In genomic region chr3:98999675-99000074, GRCh38 we compare ENCODE assay signal across 22 cellular contexts.
A peak's percentile ranks its signal among the peaks of the same experiment; 100 is the strongest.
DNase-seq lines count a peak whose midpoint lies in the region; ATAC-seq, FAIRE-seq and TF ChIP-seq lines count a peak whose summit lies in the region.
"Had no signal": no experiment of that assay in that cellular context is flagged by ENCODE, and none has a peak within 500 bp of the region (broad histone marks: within the 10 kb centered on the region; RNA-seq: fewer than 3 reads in every experiment).

No MANE protein-coding gene starts in this region.

- H3K4me2 ChIP-seq in Karpas-422 (ENCODE audit: low read depth, low read length, poor library complexity, severe bottlenecking), result no peak overlapping the region
- no peak overlapping the region for H3K4me2 ChIP-seq in GM12878 (ENCODE audit: control insufficient read depth, insufficient read depth)
- H3K4me2 ChIP-seq: BLaER1 treated with 17β-estradiol and CSF1 and Interleukin-3, amounts not matched to agents 10 nM and 100 nM had no signal

- H3K9me3 ChIP-seq in Karpas-422 (ENCODE audit: low read length), result no peaks in the 10 kb centered on the region
- no peaks in the 10 kb centered on the region; the same call in 2 of the 3 replicates for H3K9me3 ChIP-seq in GM12878 (replicated peaks; ENCODE audit: control insufficient read depth, insufficient read depth, low read length)
- H3K9me3 ChIP-seq: BE2C; BLaER1 treated with 17β-estradiol and CSF1 and Interleukin-3, amounts not matched to agents 10 nM and 100 nM had no signal

- no peak for TF ChIP-seq CTCF in GM12878 (IDR thresholded peaks at IDR 0.05 in 2 of 3, conservative IDR thresholded peaks at IDR 0.05 in 1 of 3; ENCODE audit: control insufficient read depth in 2 of 3, extremely low read depth in 1 of 3, insufficient read depth in 1 of 3, low read depth in 3 of 3, low read length in 3 of 3)

- H3K9me2 ChIP-seq in Karpas-422 (replicated peaks; ENCODE audit: insufficient read depth, low read length), result no peaks in the 10 kb centered on the region

- no peaks in the 10 kb centered on the region for H3K4me1 ChIP-seq in Karpas-422 (ENCODE audit: low read length)
- H3K4me1 ChIP-seq in GM12878 (ENCODE audit: control insufficient read depth, insufficient read depth, low read length), result no peaks in the 10 kb centered on the region
- H3K4me1 ChIP-seq: BLaER1 treated with 17β-estradiol and CSF1 and Interleukin-3, amounts not matched to agents 10 nM and 100 nM had no signal

- H3K79me2 ChIP-seq in Karpas-422 (ENCODE audit: low read length), result no peaks in the 10 kb centered on the region
- H3K79me2 ChIP-seq in GM12878 (ENCODE audit: control insufficient read depth, insufficient read depth, low read length), result no peaks in the 10 kb centered on the region

- TF ChIP-seq RAD21 in GM12878 (IDR thresholded peaks at IDR 0.05; ENCODE audit: insufficient read depth, low read depth, low read length), result no peak

- H3K36me3 ChIP-seq in Karpas-422 (ENCODE audit: insufficient read depth, low read length), result no peaks in the 10 kb centered on the region
- no peaks in the 10 kb centered on the region for H3K36me3 ChIP-seq in GM12878 (ENCODE audit: control insufficient read depth in 2 of 2, insufficient read depth in 2 of 2, low read length in 1 of 2)
- H3K36me3 ChIP-seq: BE2C; BLaER1 treated with 17β-estradiol and CSF1 and Interleukin-3, amounts not matched to agents 10 nM and 100 nM had no signal

- no peak overlapping the region for H3K4me3 ChIP-seq in Karpas-422 (ENCODE audit: low read length)
- no peak overlapping the region for H3K4me3 ChIP-seq in GM12878
- H3K4me3 ChIP-seq: BLaER1 treated with 17β-estradiol and CSF1 and Interleukin-3, amounts not matched to agents 10 nM and 100 nM; GM23248 had no signal

- RAD21 ChIA-PET in GM12878 (lab: Charles Lee; ENCODE audit: unreplicated experiment), result no interaction called here

- intact Hi-C loops in GM12878 (cut with micrococcal nuclease; ENCODE audit: unreplicated experiment), result loop anchor here (10.0 kb wide), 1 partner anchor 175 kb away; no protein-coding TSS in a partner anchor

- H2AFZ ChIP-seq in Karpas-422 (ENCODE audit: low read length), result no peak overlapping the region
- H2AFZ ChIP-seq in GM12878 (ENCODE audit: control insufficient read depth, low read depth, low read length), result no peak overlapping the region
- H2AFZ ChIP-seq: GM23248 had no signal

- POLR2A ChIA-PET in GM12878 (lab: Charles Lee), result no interaction called here

- ATAC-seq in GM18502 (IDR thresholded peaks at IDR 0.05; ENCODE audit: poor library complexity, unreplicated experiment) (peak; percentile 56), GM18867 (IDR thresholded peaks at IDR 0.05; ENCODE audit: unreplicated experiment) (peak; percentile 70), GM12878 (peak; percentile 37; the same call in 2 of the 3 replicates), GM21367 (IDR thresholded peaks at IDR 0.05; ENCODE audit: unreplicated experiment) (no peak), HG03097 (IDR thresholded peaks at IDR 0.05; ENCODE audit: low FRiP score, unreplicated experiment) (no peak)
- ATAC-seq: HCT116 had no signal

- BruUV-seq in GM12878 (replicated peaks; lab: Mats Ljungman, UMichigan), result no TSS peak

- no peaks in the 10 kb centered on the region for H4K20me1 ChIP-seq in Karpas-422 (ENCODE audit: insufficient read depth, low read depth, low read length)
- H4K20me1 ChIP-seq in GM12878 (ENCODE audit: control insufficient read depth, insufficient read depth), result no peaks in the 10 kb centered on the region
- H4K20me1 ChIP-seq: BLaER1 treated with 17β-estradiol and CSF1 and Interleukin-3, amounts not matched to agents 10 nM and 100 nM had no signal

- CTCF ChIA-PET in GM12878 (lab: Yijun Ruan, JAX), result interaction anchor here (0.7 kb wide), 1 partner anchor 21 kb away, joined by 3 read pairs; no protein-coding TSS in a partner anchor

- H3K27me3 ChIP-seq in Karpas-422 (ENCODE audit: low read length) (no peaks in the 10 kb centered on the region), GM12878 (replicated peaks in 1 of 2; ENCODE audit: control insufficient read depth in 2 of 2, insufficient read depth in 2 of 2, low read length in 1 of 2) (no peaks in the 10 kb centered on the region; a peak in 1 of 4 replicates)
- H3K27me3 ChIP-seq: BE2C; BLaER1 treated with 17β-estradiol and CSF1 and Interleukin-3, amounts not matched to agents 10 nM and 100 nM had no signal

- H3K9ac ChIP-seq in Karpas-422 (ENCODE audit: low read length), result no peak overlapping the region
- no peak overlapping the region for H3K9ac ChIP-seq in GM12878 (ENCODE audit: control insufficient read depth, insufficient read depth, low read length)
- H3K9ac ChIP-seq: BLaER1 treated with 17β-estradiol and CSF1 and Interleukin-3, amounts not matched to agents 10 nM and 100 nM; GM23248 had no signal

- SMC1A ChIA-PET in GM12878 (lab: Charles Lee; ENCODE audit: uncharacterized antibody, unreplicated experiment), result interaction anchor here (1.4 kb wide), 1 partner anchor 25 kb away, joined by 4 read pairs; no protein-coding TSS in a partner anchor

- in situ Hi-C loops in GM12878 (cut with MboI), result no loop called here

- no peak for FAIRE-seq in GM12878 (lab: Jason Lieb, UNC)
- FAIRE-seq: D721Med, GM12891 had no signal

- DNase-seq in Karpas-422, result peak; percentile 17
- DNase-seq in GM12878 (ENCODE audit: low read depth, low spot score), result no peak
- no peak for DNase-seq in stimulated activated CD4-positive, alpha-beta T cell treated with anti-CD3 and anti-CD28 coated beads, Interleukin-1b, Interleukin-23, amount 100 ng/mL, for 48 hours
- no peak for DNase-seq in DMS79 (lab: John Stamatoyannopoulos, UW)
- DNase-seq: AML-193; BE2C; CD4-positive, alpha-beta T cell; CD8-positive, alpha-beta memory T cell; DMS 273 treated with DMSO at 0.1 percent for 48 hours; DND-41; EL; GDM1; GM23248; H9 had no signal

- no peak for TF ChIP-seq POLR2A in GM12878 (IDR thresholded peaks at IDR 0.05; ENCODE audit: low read depth, low read length)

- H3K27ac ChIP-seq in Karpas-422 (ENCODE audit: low read length) (no peak overlapping the region), GM12878 (ENCODE audit: control insufficient read depth, insufficient read depth) (no peak overlapping the region)
- H3K27ac ChIP-seq: BLaER1 treated with 17β-estradiol and CSF1 and Interleukin-3, amounts not matched to agents 10 nM and 100 nM; GM23248 had no signal

- no peak for TF ChIP-seq EP300 in GM12878 (IDR thresholded peaks at IDR 0.05; ENCODE audit: borderline replicate concordance in 1 of 2, control insufficient read depth in 1 of 2, low read depth in 2 of 2, low read length in 2 of 2)

TF ChIP-seq in GM12878, 131 proteins besides CTCF, POLR2A, EP300 and RAD21:
- TF ChIP-seq NKRF (conservative IDR thresholded peaks at IDR 0.05) (no peak), RELA (IDR thresholded peaks at IDR 0.05; ENCODE audit: borderline replicate concordance, partially characterized antibody) (no peak), SREBF1 (IDR thresholded peaks at IDR 0.05; ENCODE audit: low read length) (no peak), SP1 (IDR thresholded peaks at IDR 0.05; ENCODE audit: low read depth, low read length) (no peak), HCFC1 (IDR thresholded peaks at IDR 0.05; ENCODE audit: low read length) (no peak)

Comparison
In these comparisons a context has a peak if more than half of its experiments do, and no peak if none do; other contexts are left out.
1. ATAC-seq: peak in GM18502 (single experiment), GM18867 (single experiment) and GM12878 (single experiment); none in GM21367 (single experiment) and HG03097 (single experiment).